In genomic region chr9:67416639-67417038, GRCh38 we compare ENCODE assay signal across 7 cellular contexts.
A peak's percentile ranks its signal among the peaks of the same experiment; 100 is the strongest.
DNase-seq lines count a peak whose midpoint lies in the region; ATAC-seq and TF ChIP-seq lines count a peak whose summit lies in the region.
"Not testable (repeated sequence)": the region's sequence is repeated elsewhere in the genome, so short reads cannot be mapped to it uniquely, and the experiment has no call there.

No MANE protein-coding gene starts in this region.

- H3K27ac ChIP-seq in PC-3 (ENCODE audit: low read length); esophagus muscularis mucosa (replicated peaks in 1 of 4): not testable (repeated sequence)

- not testable (repeated sequence) for H4K20me1 ChIP-seq in PC-3 (ENCODE audit: low read length)

- not testable (repeated sequence) for TF ChIP-seq POLR2A in esophagus muscularis mucosa (IDR thresholded peaks at IDR 0.05; ENCODE audit: low read depth)

- BruUV-seq in PC-3 (replicated peaks; lab: Mats Ljungman, UMichigan): not testable (repeated sequence)

- intact Hi-C loops in PC-3 (cut with micrococcal nuclease); esophagus muscularis mucosa (cut with DNase I): not testable (repeated sequence)

- TF ChIP-seq CTCF in PC-3 (conservative IDR thresholded peaks at IDR 0.05; ENCODE audit: low read depth, low read length); esophagus muscularis mucosa (IDR thresholded peaks at IDR 0.05): not testable (repeated sequence)

- not testable (repeated sequence) for H2AFZ ChIP-seq in PC-3 (ENCODE audit: low read length)

- DNase-seq in ELF-1 (ENCODE audit: low read depth, low spot score) (peak; percentile 1), H4 (ENCODE audit: low spot score) (peak; percentile 2), PC-3 (peak; percentile 0), ecto neural progenitor cell (ENCODE audit: low spot score) (peak; percentile 19), esophagus muscularis mucosa (ENCODE audit: extremely low spot score) (peak; percentile 79), kidney tubule cell (ENCODE audit: low spot score) (peak; percentile 0), superior temporal gyrus (ENCODE audit: extremely low spot score) (peak; percentile 0)

- POLR2A ChIA-PET in PC-3 (lab: Charles Lee; ENCODE audit: unreplicated experiment): not testable (repeated sequence)

- CTCF ChIA-PET in PC-3 (lab: Charles Lee): not testable (repeated sequence)

- H3K9me3 ChIP-seq in PC-3 (ENCODE audit: low read length); esophagus muscularis mucosa: not testable (repeated sequence)

- ATAC-seq in PC-3: not testable (repeated sequence)

- not testable (repeated sequence) for H3K36me3 ChIP-seq in PC-3 (ENCODE audit: low read depth, low read length); esophagus muscularis mucosa

- not testable (repeated sequence) for H3K9ac ChIP-seq in PC-3 (ENCODE audit: low read length)

- H3K4me2 ChIP-seq in PC-3 (ENCODE audit: low read length): not testable (repeated sequence)

- TF ChIP-seq EP300 in esophagus muscularis mucosa (IDR thresholded peaks at IDR 0.05): not testable (repeated sequence)

- H3K4me1 ChIP-seq in PC-3 (ENCODE audit: insufficient read depth, low read length); esophagus muscularis mucosa: not testable (repeated sequence)

- H3F3A ChIP-seq in PC-3 (ENCODE audit: low read length, unreplicated experiment): not testable (repeated sequence)

- not testable (repeated sequence) for H3K27me3 ChIP-seq in PC-3 (ENCODE audit: low read length); esophagus muscularis mucosa

- not testable (repeated sequence) for H3K79me2 ChIP-seq in PC-3 (ENCODE audit: low read length)

- H3K9me2 ChIP-seq in PC-3 (replicated peaks; ENCODE audit: low read length): not testable (repeated sequence)

- WGBS in esophagus muscularis mucosa: 86% methylated on average over 2 of the region's 6 CpGs

- not testable (repeated sequence) for H3K4me3 ChIP-seq in PC-3 (ENCODE audit: low read length); esophagus muscularis mucosa

Comparison
In these comparisons a context has a peak if more than half of its experiments do, and no peak if none do; other contexts are left out.
1. DNase-seq: peak in every context shown above with its lines; median percentile 79 in esophagus muscularis mucosa; 19 in ecto neural progenitor cell; 2 in H4; 1 in ELF-1; 0 in PC-3; 0 in kidney tubule cell; 0 in superior temporal gyrus.